ENCODE assay signal across 28 cellular contexts in the genomic region with DNA sequence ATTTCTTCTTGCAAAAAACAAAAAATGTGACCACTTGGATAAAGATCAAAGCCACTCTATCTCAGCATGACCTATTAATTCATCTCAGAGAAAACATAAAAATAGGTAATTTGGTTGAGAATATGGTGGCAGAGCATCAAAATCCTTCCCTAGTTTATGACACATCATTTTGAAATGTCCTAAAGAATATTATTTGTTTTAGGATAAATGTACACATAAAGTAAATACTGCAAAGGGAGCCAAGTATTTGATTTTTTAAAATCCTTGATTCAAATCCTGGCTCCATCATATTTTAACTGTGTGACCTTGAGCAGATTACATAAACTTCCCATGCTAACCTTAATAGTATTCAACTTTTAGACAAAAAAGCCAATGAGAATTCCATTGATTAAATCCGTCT.
"Had no signal": no experiment of that assay in that cellular context is flagged by ENCODE, and none has a peak within 500 bp of the region (broad histone marks: within the 10 kb centered on the region; RNA-seq: fewer than 3 reads in every experiment).

No MANE protein-coding gene starts in this region.

- H3K27me3 Mint-ChIP-seq: dendritic cell treated with granulocyte-macrophage colony-stimulating factor and Interleukin-4, amounts not matched to agents 40 ng/mL and 50 ng/mL, for 4 days; effector memory CD8-positive, alpha-beta T cell; naive B cell had no signal

- H3K36me3 Mint-ChIP-seq: naive B cell had no signal

- DNase-seq: colonic mucosa; cortex of kidney; effector CD8-positive, alpha-beta T cell; effector memory CD8-positive, alpha-beta T cell; endodermal cell; erythroblast; esophagus squamous epithelium; foreskin fibroblast; foreskin melanocyte; gastrocnemius medialis; glutamatergic neuron; head of caudate nucleus; heart right ventricle; hippocampal formation; left cardiac atrium; left ventricle myocardium superior; lower lobe of right lung; mesenchymal stem cell; mucosa of descending colon; naive B cell had no signal

- FAIRE-seq: endometrium, islet of Langerhans, keratinocyte had no signal

- H3K4me3 ChIP-seq: colonic mucosa, esophagus squamous epithelium, gastrocnemius medialis, heart right ventricle, left lung, lower lobe of right lung, mucosa of descending colon had no signal

- H3K9me3 ChIP-seq: colonic mucosa, esophagus squamous epithelium, gastrocnemius medialis, heart right ventricle, lower lobe of right lung, mucosa of descending colon had no signal

- H3K4me1 ChIP-seq: colonic mucosa, esophagus squamous epithelium, gastrocnemius medialis, left lung, lower lobe of right lung had no signal

- H3K4me3 Mint-ChIP-seq: dendritic cell treated with granulocyte-macrophage colony-stimulating factor and Interleukin-4, amounts not matched to agents 40 ng/mL and 50 ng/mL, for 4 days; effector memory CD8-positive, alpha-beta T cell; endodermal cell; mesothelial cell of epicardium; naive B cell had no signal

- H3K9me3 Mint-ChIP-seq: dendritic cell treated with granulocyte-macrophage colony-stimulating factor and Interleukin-4, amounts not matched to agents 40 ng/mL and 50 ng/mL, for 4 days; endodermal cell had no signal

- H3K27ac Mint-ChIP-seq: dendritic cell treated with granulocyte-macrophage colony-stimulating factor and Interleukin-4, amounts not matched to agents 40 ng/mL and 50 ng/mL, for 4 days; effector memory CD8-positive, alpha-beta T cell; endodermal cell; mesothelial cell of epicardium; naive B cell had no signal

- ATAC-seq: effector memory CD8-positive, alpha-beta T cell; esophagus mucosa; gastrocnemius medialis; heart right ventricle; left cardiac atrium; left lung; left ventricle myocardium superior; lower lobe of right lung; mucosa of descending colon had no signal

- H3K4me1 Mint-ChIP-seq: naive B cell had no signal

- H3K27ac ChIP-seq: colonic mucosa, epithelial cell of prostate, esophagus squamous epithelium, gastrocnemius medialis, heart right ventricle, left lung, lower lobe of right lung had no signal
